Comparison of ENCODE assay signal across 11 cellular contexts in genomic region chr7:70788276-70788675, GRCh38.
DNase-seq lines count a peak whose midpoint lies in the region; ATAC-seq and TF ChIP-seq lines count a peak whose summit lies in the region.
"Had no signal": no experiment of that assay in that cellular context is flagged by ENCODE, and none has a peak within 500 bp of the region (broad histone marks: within the 10 kb centered on the region; RNA-seq: fewer than 3 reads in every experiment).

No MANE protein-coding gene starts in this region.

- intact Hi-C loops in CD4-positive, alpha-beta T cell (cut with DNase I, micrococcal nuclease) = no loop called here
- intact Hi-C loops in activated CD4-positive, alpha-beta memory T cell treated with anti-CD3 and anti-CD28 coated beads for 36 hours (cut with micrococcal nuclease) = loop anchor here (5.0 kb wide), 1 partner anchor 111 kb away; no protein-coding TSS in a partner anchor
- intact Hi-C loops in posterior vena cava (cut with DNase I) = no loop called here

- H3K27ac Mint-ChIP-seq in CD4-positive, alpha-beta T cell = peak overlapping the region; percentile 87
- peak overlapping the region; percentile 80 for H3K27ac Mint-ChIP-seq in activated CD4-positive, alpha-beta memory T cell treated with anti-CD3 and anti-CD28 coated beads for 36 hours
- H3K27ac Mint-ChIP-seq: B cell had no signal

- peak in 9 of 10 experiments; percentile 11 to 56 (median 21) for DNase-seq in CD4-positive, alpha-beta T cell
- DNase-seq in H7 (peak; percentile 51), epithelial cell of prostate (ENCODE audit: low read depth, low spot score) (peak; percentile 14), NCI-H146 (lab: John Stamatoyannopoulos, UW) (no peak), NCI-H2171 (lab: John Stamatoyannopoulos, UW) (no peak), posterior vena cava (ENCODE audit: low spot score) (no peak)
- peak; percentile 72 for DNase-seq in activated CD4-positive, alpha-beta memory T cell treated with anti-CD3 and anti-CD28 coated beads for 36 hours
- DNase-seq: Karpas-422, kidney had no signal

- POLR2A ChIA-PET in CD4-positive, alpha-beta T cell (lab: Charles Lee) = interaction anchor here (1.1 to 3.9 kb wide), 3 partner anchors 9 to 13 kb away, joined by 3 to 26 read pairs (median 5); no protein-coding TSS in a partner anchor
- POLR2A ChIA-PET in activated CD4-positive, alpha-beta memory T cell treated with anti-CD3 and anti-CD28 coated beads for 36 hours (lab: Charles Lee) = interaction anchor here (1.0 to 3.3 kb wide), 2 partner anchors 12 to 66 kb away, joined by 3 to 17 read pairs; no protein-coding TSS in a partner anchor

- peak; percentile 86 for ATAC-seq in CD4-positive, alpha-beta T cell (ENCODE audit: poor library complexity)
- no peak for ATAC-seq in GM21447 (IDR thresholded peaks at IDR 0.05; ENCODE audit: unreplicated experiment)

- no peaks in the 10 kb centered on the region for H3K27me3 ChIP-seq in CD4-positive, alpha-beta T cell (ENCODE audit: control insufficient read depth, insufficient read depth, low read length)
- H3K27me3 ChIP-seq in H7 (ENCODE audit: control insufficient read depth, insufficient read depth, low read length) = no peaks in the 10 kb centered on the region

- H3K9me3 ChIP-seq in CD4-positive, alpha-beta T cell (ENCODE audit: control insufficient read depth, low read length) = no peaks in the 10 kb centered on the region

- H3K27me3 Mint-ChIP-seq in CD4-positive, alpha-beta T cell = no peaks in the 10 kb centered on the region
- no peaks in the 10 kb centered on the region for H3K27me3 Mint-ChIP-seq in activated CD4-positive, alpha-beta memory T cell treated with anti-CD3 and anti-CD28 coated beads for 36 hours
- H3K27me3 Mint-ChIP-seq: B cell had no signal

- CTCF ChIA-PET in CD4-positive, alpha-beta T cell (lab: Charles Lee) = no interaction called here
- CTCF ChIA-PET in activated CD4-positive, alpha-beta memory T cell treated with anti-CD3 and anti-CD28 coated beads for 36 hours (lab: Charles Lee) = interaction anchor here (3.3 kb wide), 1 partner anchor 11 kb away, joined by 12 read pairs; no protein-coding TSS in a partner anchor

- H3K36me3 ChIP-seq in H7 (replicated peaks; ENCODE audit: control insufficient read depth, insufficient read depth, low read length) = peaks cover 43% of the 10 kb centered on the region

- H3K4me3 Mint-ChIP-seq in CD4-positive, alpha-beta T cell = peak overlapping the region; percentile 28
- no peak overlapping the region for H3K4me3 Mint-ChIP-seq in activated CD4-positive, alpha-beta memory T cell treated with anti-CD3 and anti-CD28 coated beads for 36 hours
- H3K4me3 Mint-ChIP-seq: B cell had no signal

- peaks cover 22% of the 10 kb centered on the region for H3K36me3 Mint-ChIP-seq in CD4-positive, alpha-beta T cell (ENCODE audit: low read depth)
- H3K36me3 Mint-ChIP-seq in activated CD4-positive, alpha-beta memory T cell treated with anti-CD3 and anti-CD28 coated beads for 36 hours = peaks cover 13% of the 10 kb centered on the region

- no peak for TF ChIP-seq CTCF in CD4-positive, alpha-beta T cell (IDR thresholded peaks at IDR 0.05)

- no peak overlapping the region for H3K4me3 ChIP-seq in H7 (ENCODE audit: insufficient read depth, low read depth, low read length)

- H3K9me3 Mint-ChIP-seq in CD4-positive, alpha-beta T cell = no peaks in the 10 kb centered on the region
- no peaks in the 10 kb centered on the region for H3K9me3 Mint-ChIP-seq in activated CD4-positive, alpha-beta memory T cell treated with anti-CD3 and anti-CD28 coated beads for 36 hours

- no peak overlapping the region for H3K27ac ChIP-seq in CD4-positive, alpha-beta T cell (ENCODE audit: low read depth, low read length)
- no peak overlapping the region for H3K27ac ChIP-seq in epithelial cell of prostate

- peaks cover 37% of the 10 kb centered on the region for H3K4me1 Mint-ChIP-seq in CD4-positive, alpha-beta T cell (ENCODE audit: low read depth)
- H3K4me1 Mint-ChIP-seq in activated CD4-positive, alpha-beta memory T cell treated with anti-CD3 and anti-CD28 coated beads for 36 hours (ENCODE audit: low read depth) = peaks cover 21% of the 10 kb centered on the region
- H3K4me1 Mint-ChIP-seq: B cell had no signal

Comparison
In these comparisons a context has a peak if more than half of its experiments do, and no peak if none do; other contexts are left out.
1. DNase-seq: peak in CD4-positive, alpha-beta T cell (9 of 10), H7 (single experiment), activated CD4-positive, alpha-beta memory T cell treated with anti-CD3 and anti-CD28 coated beads for 36 hours (single experiment) and epithelial cell of prostate (single experiment); none in NCI-H146 (single experiment), NCI-H2171 (single experiment) and posterior vena cava (single experiment).